ENCODE assay signal across 27 cellular contexts in the genomic region with DNA sequence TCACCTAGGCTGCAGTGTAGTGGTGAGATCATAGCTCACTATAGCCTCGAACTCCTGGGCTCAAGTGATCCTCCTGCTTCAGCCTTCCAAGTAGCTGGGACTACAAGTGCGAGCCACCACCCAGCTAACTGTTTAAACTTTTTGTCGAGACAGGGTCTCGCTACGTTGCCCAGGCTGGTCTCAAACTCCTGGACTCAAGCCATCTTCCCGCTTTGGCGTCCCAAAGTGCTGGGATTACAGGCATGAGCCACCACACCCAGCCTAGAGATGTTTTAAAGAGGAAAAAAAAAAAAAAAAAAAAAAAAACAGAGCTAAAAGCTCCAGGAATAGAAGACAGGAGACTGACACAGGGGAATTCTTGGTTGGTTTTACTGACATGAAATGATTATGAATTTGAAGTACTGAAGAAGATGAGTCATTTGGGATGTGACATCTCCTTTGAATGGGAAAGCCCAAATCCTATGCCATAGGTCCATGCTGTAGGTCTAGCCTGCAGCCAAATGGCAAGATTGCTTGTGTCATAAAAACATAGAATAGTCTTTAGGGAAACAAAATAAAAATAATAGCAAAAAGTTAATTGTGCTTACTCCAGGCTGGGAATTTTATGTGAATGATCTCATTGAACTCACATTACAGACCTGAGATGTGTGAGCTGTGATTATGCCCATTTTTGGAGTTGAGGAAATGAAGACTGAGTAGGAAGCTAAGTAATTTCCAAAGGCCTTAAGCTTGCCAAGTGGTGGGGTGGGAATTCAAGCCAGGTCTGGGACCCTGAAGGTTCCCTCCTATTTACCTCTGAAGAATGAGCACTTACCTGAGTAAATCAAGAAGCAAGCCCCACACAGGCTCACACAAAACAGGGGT. TPM values are rescaled to one million over a fixed set of nuclear protein-coding genes. Genes with fewer than 3 reads are reported as not detected.
DNase-seq lines count a peak whose midpoint lies in the region; ATAC-seq, FAIRE-seq and TF ChIP-seq lines count a peak whose summit lies in the region.
"Had no signal": no experiment of that assay in that cellular context is flagged by ENCODE, and none has a peak within 500 bp of the region (broad histone marks: within the 10 kb centered on the region; RNA-seq: fewer than 3 reads in every experiment).

No MANE protein-coding gene starts in this region.

- no peak overlapping the region for H3K14ac ChIP-seq in mesenchymal stem cell (ENCODE audit: low read length in 2 of 2)

- 93% methylated on average over 7 of the region's 7 CpGs for WGBS in mesenchymal stem cell

- peak overlapping the region; percentile 28 for H3K9ac ChIP-seq in mesenchymal stem cell (ENCODE audit: low read length)

- no peak overlapping the region for H2BK5ac ChIP-seq in mesenchymal stem cell (ENCODE audit: low read depth, low read length, poor library complexity, severe bottlenecking)

- H4K91ac ChIP-seq in mesenchymal stem cell (ENCODE audit: low read length) = no peak overlapping the region

- no peak for TF ChIP-seq CTCF in bronchial epithelial cell (IDR thresholded peaks at IDR 0.05; ENCODE audit: insufficient read depth, low read length, severe bottlenecking)

- H3K4me3 ChIP-seq in bronchial epithelial cell (ENCODE audit: low read depth, low read length) (no peak overlapping the region), mesenchymal stem cell (ENCODE audit: insufficient read depth in 1 of 2, low read depth in 1 of 2, low read length in 2 of 2) (no peak overlapping the region)
- H3K4me3 ChIP-seq: ascending aorta, HAP-1, tibial nerve had no signal

- no peak overlapping the region for H3K4me2 ChIP-seq in mesenchymal stem cell (ENCODE audit: low read length, poor library complexity, severe bottlenecking)

- no peak for FAIRE-seq in bronchial epithelial cell (lab: Jason Lieb, UNC)
- FAIRE-seq: endometrium, small intestine had no signal

- peaks cover 33% of the 10 kb centered on the region for H3K79me1 ChIP-seq in mesenchymal stem cell (replicated peaks; ENCODE audit: low read length, poor library complexity, severe bottlenecking)

- H4K8ac ChIP-seq in mesenchymal stem cell (ENCODE audit: low read length) = no peak overlapping the region

- H2BK120ac ChIP-seq in mesenchymal stem cell (ENCODE audit: low read depth, low read length) = no peak overlapping the region

- H2AFZ ChIP-seq in mesenchymal stem cell (ENCODE audit: low read depth, low read length) = no peak overlapping the region

- peak; percentile 43 for DNase-seq in EH (ENCODE audit: low read depth)
- peak; percentile 52 for DNase-seq in M059J (ENCODE audit: low read depth)
- peak; percentile 51 for DNase-seq in bronchial epithelial cell (ENCODE audit: low read depth)
- peak; percentile 28 for DNase-seq in mesenchymal stem cell
- no peak for DNase-seq in T-helper 1 cell
- no peak for DNase-seq in central memory CD4-positive, alpha-beta T cell
- no peak for DNase-seq in NOMO-1 treated with DMSO at 0.1 percent for 48 hours (lab: John Stamatoyannopoulos, UW; ENCODE audit: unreplicated experiment)
- DNase-seq: activated CD4-positive, alpha-beta T cell treated with anti-CD3 and anti-CD28 coated beads for 48 hours; activated CD8-positive, alpha-beta memory T cell treated with anti-CD3 and anti-CD28 coated beads for 24 hours; activated gamma-delta T cell; activated naive CD8-positive, alpha-beta T cell treated with anti-CD3 and anti-CD28 coated beads, Interleukin-2, amount 10 ng/mL, durations not matched to agents 7 days and 5 days; activated T-cell treated with anti-CD3 and anti-CD28 coated beads, Interleukin-2, amount 50 U/mL, for 1 hour; CD8-positive, alpha-beta memory T cell; glutamatergic neuron; islet precursor cell; NCI-H1092 treated with DMSO at 0.1 percent for 48 hours; NCI-H1930; small intestine; stimulated activated CD4-positive, alpha-beta T cell treated with anti-CD3 and anti-CD28 coated beads, Interleukin-1b, Interleukin-23, amount 100 ng/mL, for 48 hours had no signal

- H3K36me3 ChIP-seq in bronchial epithelial cell (ENCODE audit: control insufficient read depth, insufficient read depth, low read length) (no peaks in the 10 kb centered on the region), mesenchymal stem cell (ENCODE audit: control insufficient read depth in 1 of 2, insufficient read depth in 2 of 2, low read depth in 1 of 2, low read length in 2 of 2) (no peaks in the 10 kb centered on the region)
- H3K36me3 ChIP-seq: ascending aorta, HAP-1, tibial nerve had no signal

- H3K9me3 ChIP-seq in mesenchymal stem cell (ENCODE audit: control insufficient read depth, low read length) = no peaks in the 10 kb centered on the region
- H3K9me3 ChIP-seq: ascending aorta, tibial nerve had no signal

- no peak overlapping the region for H3K18ac ChIP-seq in mesenchymal stem cell (ENCODE audit: low read depth in 1 of 2, low read length in 2 of 2)

- no peak for ATAC-seq in HG03432 (IDR thresholded peaks at IDR 0.05; ENCODE audit: unreplicated experiment)
- ATAC-seq: SK-N-SH treated with all-trans-retinoic acid at 6 μM for 48 hours had no signal

- peaks cover 2% of the 10 kb centered on the region for H3K4me1 ChIP-seq in mesenchymal stem cell (ENCODE audit: control insufficient read depth, insufficient read depth, low read depth, low read length)
- H3K4me1 ChIP-seq: ascending aorta had no signal

- H3K27ac ChIP-seq in mesenchymal stem cell (ENCODE audit: low read length, poor library complexity, severe bottlenecking) = no peak overlapping the region
- H3K27ac ChIP-seq: ascending aorta, tibial nerve, VCaP had no signal

- H2BK15ac ChIP-seq in mesenchymal stem cell (ENCODE audit: low read depth, poor library complexity, severe bottlenecking) = no peak overlapping the region

- no peak overlapping the region for H2AK5ac ChIP-seq in mesenchymal stem cell (ENCODE audit: low read length, severe bottlenecking)

- no peak overlapping the region for H3K23ac ChIP-seq in mesenchymal stem cell (ENCODE audit: low read length in 2 of 2)

- H3K27me3 ChIP-seq in bronchial epithelial cell (ENCODE audit: control insufficient read depth, insufficient read depth, low read length) (no peaks in the 10 kb centered on the region), mesenchymal stem cell (ENCODE audit: control insufficient read depth in 1 of 2, insufficient read depth in 1 of 2, low read length in 2 of 2) (no peaks in the 10 kb centered on the region)
- H3K27me3 ChIP-seq: ascending aorta, tibial nerve had no signal

- H2BK12ac ChIP-seq in mesenchymal stem cell (ENCODE audit: low read length in 2 of 2) = no peak overlapping the region

- no peak overlapping the region for H3K4ac ChIP-seq in mesenchymal stem cell (ENCODE audit: low read depth in 1 of 2, low read length in 2 of 2)

RNA-seq across cellular contexts. Expression of a gene that starts 24.3 kb away (rescaled TPM):
- total RNA-seq in M059J (2014; rRNA removed; shearing (Covaris generic)) = 6.2 and 10.1 TPM in 2 replicates
- 6.3 and 12.5 TPM in 2 replicates for total RNA-seq in bronchial epithelial cell
- polyA plus RNA-seq in mesenchymal stem cell (2013, experiment 1 of 2) = 16.1 TPM
- polyA plus RNA-seq in mesenchymal stem cell (2013, experiment 2 of 2) = 16.4 TPM
- polyA plus RNA-seq: CD8-positive, alpha-beta memory T cell; IgD-negative memory B cell had no signal

Comparison
In these comparisons a context has a peak if more than half of its experiments do, and no peak if none do; other contexts are left out.
1. DNase-seq: peak in EH (single experiment), M059J (single experiment), bronchial epithelial cell (single experiment) and mesenchymal stem cell (single experiment); none in T-helper 1 cell (0 of 5), central memory CD4-positive, alpha-beta T cell (single experiment) and NOMO-1 treated with DMSO at 0.1 percent for 48 hours (single experiment).